In the genomic region with DNA sequence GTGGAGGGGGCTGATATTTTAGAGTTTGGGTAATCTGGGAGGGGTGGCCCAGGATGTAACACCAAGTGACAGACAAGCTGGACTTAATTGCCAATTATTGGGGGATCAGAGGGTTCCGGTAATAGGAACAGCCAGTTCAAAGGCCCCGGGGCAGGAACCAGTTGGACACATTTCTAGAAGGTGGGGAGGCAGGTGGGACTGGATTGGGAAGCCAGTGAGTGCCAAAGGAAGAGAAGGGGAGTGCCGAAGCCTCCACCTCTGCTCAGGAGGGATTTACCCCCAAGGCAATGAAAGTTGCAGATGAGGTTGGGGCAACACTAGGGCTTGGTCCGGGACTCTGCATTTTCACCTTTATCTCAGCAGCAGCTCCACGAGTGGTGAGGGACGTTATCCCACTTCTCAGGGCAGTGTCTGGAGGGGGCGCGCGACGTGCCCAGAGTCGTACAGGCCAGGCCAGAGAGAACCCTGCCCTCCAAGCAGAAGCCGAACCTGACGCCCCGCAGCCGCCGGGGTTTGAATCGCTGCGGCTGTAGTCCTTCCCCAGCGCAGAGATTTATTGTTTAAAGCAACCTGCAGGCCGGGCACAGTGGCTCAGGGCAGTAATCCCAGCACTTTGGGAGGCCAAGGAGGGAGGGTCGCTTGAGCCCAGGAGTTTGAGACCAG, we compare ENCODE assay signal across 11 cellular contexts. TPM values are rescaled to one million over a fixed set of nuclear protein-coding genes. Genes with fewer than 3 reads are reported as not detected.
DNase-seq lines count a peak whose midpoint lies in the region; ATAC-seq and TF ChIP-seq lines count a peak whose summit lies in the region.
"Had no signal": no experiment of that assay in that cellular context is flagged by ENCODE, and none has a peak within 500 bp of the region (broad histone marks: within the 10 kb centered on the region; RNA-seq: fewer than 3 reads in every experiment).

No MANE protein-coding gene starts in this region.

- peaks cover 2% of the 10 kb centered on the region for H3K9me3 Mint-ChIP-seq in activated CD4-positive, alpha-beta memory T cell treated with anti-CD3 and anti-CD28 coated beads, Interleukin-2, amount 10 ng/mL, durations not matched to agents 7 days and 5 days
- H3K9me3 Mint-ChIP-seq in glutamatergic neuron (ENCODE audit: unreplicated experiment): peaks cover 9% of the 10 kb centered on the region

- peaks cover 8% of the 10 kb centered on the region for H3K36me3 Mint-ChIP-seq in activated CD4-positive, alpha-beta memory T cell treated with anti-CD3 and anti-CD28 coated beads, Interleukin-2, amount 10 ng/mL, durations not matched to agents 7 days and 5 days (ENCODE audit: low read depth)
- H3K36me3 Mint-ChIP-seq in glutamatergic neuron (ENCODE audit: unreplicated experiment): peaks cover 4% of the 10 kb centered on the region

- peak overlapping the region; percentile 61 for H3K27ac ChIP-seq in psoas muscle

- no peak overlapping the region for H3K4me3 ChIP-seq in psoas muscle
- H3K4me3 ChIP-seq: lung had no signal

- POLR2A ChIA-PET in activated CD4-positive, alpha-beta memory T cell treated with anti-CD3 and anti-CD28 coated beads, Interleukin-2, amount 10 ng/mL, durations not matched to agents 7 days and 5 days (lab: Charles Lee): interaction anchor here (2.3 to 15.1 kb wide), 2 partner anchors 18 to 32 kb away, joined by 11 to 1184 read pairs; a partner anchor contains a TSS

- peaks cover 10% of the 10 kb centered on the region; the same call in 1 of the 2 replicates for H3K4me1 ChIP-seq in ES-I3 (ENCODE audit: insufficient read depth, low read length)
- H3K4me1 ChIP-seq in psoas muscle: peaks cover 21% of the 10 kb centered on the region

- H3K4me1 Mint-ChIP-seq in activated CD4-positive, alpha-beta memory T cell treated with anti-CD3 and anti-CD28 coated beads, Interleukin-2, amount 10 ng/mL, durations not matched to agents 7 days and 5 days: peaks cover 74% of the 10 kb centered on the region
- peaks cover 12% of the 10 kb centered on the region for H3K4me1 Mint-ChIP-seq in glutamatergic neuron (ENCODE audit: low read depth, unreplicated experiment)

- H3K9me3 ChIP-seq in ES-I3 (ENCODE audit: control insufficient read depth, insufficient read depth, low read length) (no peaks in the 10 kb centered on the region), psoas muscle (no peaks in the 10 kb centered on the region)

- no peak for TF ChIP-seq CTCF in glutamatergic neuron (IDR thresholded peaks at IDR 0.05; ENCODE audit: partially characterized antibody, unreplicated experiment)
- TF ChIP-seq CTCF in psoas muscle (IDR thresholded peaks at IDR 0.05): no peak

- H3K27me3 ChIP-seq in psoas muscle (ENCODE audit: insufficient read depth in 3 of 3, low read length in 2 of 3): no peaks in the 10 kb centered on the region

- CTCF ChIA-PET in activated CD4-positive, alpha-beta memory T cell treated with anti-CD3 and anti-CD28 coated beads, Interleukin-2, amount 10 ng/mL, durations not matched to agents 7 days and 5 days (lab: Charles Lee): no interaction called here

- WGBS in psoas muscle, 3 donors: 54 to 73% (median 57%) methylated on average over 21 of the region's 21 CpGs

- peak overlapping the region; percentile 38 for H3K27ac Mint-ChIP-seq in activated CD4-positive, alpha-beta memory T cell treated with anti-CD3 and anti-CD28 coated beads, Interleukin-2, amount 10 ng/mL, durations not matched to agents 7 days and 5 days
- peak overlapping the region; percentile 85 for H3K27ac Mint-ChIP-seq in glutamatergic neuron (ENCODE audit: unreplicated experiment)

- no peaks in the 10 kb centered on the region for H3K27me3 Mint-ChIP-seq in activated CD4-positive, alpha-beta memory T cell treated with anti-CD3 and anti-CD28 coated beads, Interleukin-2, amount 10 ng/mL, durations not matched to agents 7 days and 5 days
- peaks cover 9% of the 10 kb centered on the region for H3K27me3 Mint-ChIP-seq in glutamatergic neuron (ENCODE audit: unreplicated experiment)

- ATAC-seq in psoas muscle (no peak), GM21737 (IDR thresholded peaks at IDR 0.05; ENCODE audit: unreplicated experiment) (no peak), HG02981 (IDR thresholded peaks at IDR 0.05; ENCODE audit: unreplicated experiment) (no peak), GM21360 (IDR thresholded peaks at IDR 0.05; ENCODE audit: unreplicated experiment) (no peak)

- H3K36me3 ChIP-seq in ES-I3 (ENCODE audit: insufficient read depth, low read length): no peaks in the 10 kb centered on the region
- H3K36me3 ChIP-seq in psoas muscle (ENCODE audit: insufficient read depth in 1 of 2, low read depth in 1 of 2): no peaks in the 10 kb centered on the region

- intact Hi-C loops in psoas muscle (cut with DNase I): no loop called here

- DNase-seq in activated CD4-positive, alpha-beta memory T cell treated with anti-CD3 and anti-CD28 coated beads, Interleukin-2, amount 10 ng/mL, durations not matched to agents 7 days and 5 days: no peak
- no peak for DNase-seq in glutamatergic neuron
- no peak for DNase-seq in psoas muscle
- DNase-seq in DMS 273 treated with DMSO at 0.1 percent for 48 hours (lab: John Stamatoyannopoulos, UW): no peak
- DNase-seq: activated CD4-positive, alpha-beta T cell treated with anti-CD3 and anti-CD28 coated beads, Interleukin-2, amount 50 U/mL, for 4 hours; stimulated activated naive CD4-positive, alpha-beta T cell treated with Interleukin-2 at 50 U/mL for 16 hours had no signal

- H3K9ac ChIP-seq in ES-I3 (ENCODE audit: low read depth, low read length): peak overlapping the region; percentile 69

- no peak overlapping the region for H3K4me3 Mint-ChIP-seq in activated CD4-positive, alpha-beta memory T cell treated with anti-CD3 and anti-CD28 coated beads, Interleukin-2, amount 10 ng/mL, durations not matched to agents 7 days and 5 days
- H3K4me3 Mint-ChIP-seq in glutamatergic neuron (ENCODE audit: unreplicated experiment): no peak overlapping the region

RNA-seq across cellular contexts. Expression of a gene that starts 5.7 kb away (rescaled TPM):
- 100 to 1,000 TPM; 390 to 402 TPM for total RNA-seq in activated CD4-positive, alpha-beta memory T cell treated with anti-CD3 and anti-CD28 coated beads, Interleukin-2, amount 10 ng/mL, durations not matched to agents 7 days and 5 days
- 341 TPM for total RNA-seq in glutamatergic neuron (ENCODE audit: unreplicated experiment)
- total RNA-seq in psoas muscle: 10 to 100 TPM; 68.0 to 77.1 (median 72.1) TPM
- 10 to 100 TPM; 22.7 to 40.3 (median 38.9) TPM for polyA plus RNA-seq in psoas muscle

RNA-seq across cellular contexts. Expression of a gene that starts 12.9 kb away (rescaled TPM):
- 1 to 10 TPM; 1.6 to 1.7 TPM for total RNA-seq in activated CD4-positive, alpha-beta memory T cell treated with anti-CD3 and anti-CD28 coated beads, Interleukin-2, amount 10 ng/mL, durations not matched to agents 7 days and 5 days
- 23.6 TPM for total RNA-seq in glutamatergic neuron (ENCODE audit: unreplicated experiment)
- total RNA-seq in psoas muscle: 1 to 10 TPM in 1 of 4 donors, under 1 TPM in 3; 0.32 to 1.5 (median 0.43) TPM
- polyA plus RNA-seq in psoas muscle: under 1 TPM; 0.12 to 0.57 (median 0.17) TPM

RNA-seq across cellular contexts. Expression of a gene that starts 35.8 kb away (rescaled TPM):
- 100 to 1,000 TPM; 180 to 186 TPM for total RNA-seq in activated CD4-positive, alpha-beta memory T cell treated with anti-CD3 and anti-CD28 coated beads, Interleukin-2, amount 10 ng/mL, durations not matched to agents 7 days and 5 days
- total RNA-seq in glutamatergic neuron (ENCODE audit: unreplicated experiment) (137 TPM), psoas muscle (100 to 1,000 TPM in 2 of 4 donors, 10 to 100 TPM in 2; 87.9 to 136 (median 112) TPM)
- 100 to 1,000 TPM; 118 to 215 (median 139) TPM for polyA plus RNA-seq in psoas muscle

RNA-seq across cellular contexts. Expression of a gene that starts 53.3 kb away (rescaled TPM):
- total RNA-seq in activated CD4-positive, alpha-beta memory T cell treated with anti-CD3 and anti-CD28 coated beads, Interleukin-2, amount 10 ng/mL, durations not matched to agents 7 days and 5 days: 10 to 100 TPM; 42.7 to 44.0 TPM
- total RNA-seq in glutamatergic neuron (ENCODE audit: unreplicated experiment) (25.6 TPM), psoas muscle (10 to 100 TPM; 18.3 to 47.8 (median 31.7) TPM)
- 10 to 100 TPM in 1 of 3 donors, 1 to 10 TPM in 2; 8.0 to 13.8 (median 9.1) TPM for polyA plus RNA-seq in psoas muscle
